ENCODE assay signal across 19 cellular contexts in genomic region chr12:117980621-117981020, GRCh38. TPM values are rescaled to one million over a fixed set of nuclear protein-coding genes. Genes with fewer than 3 reads are reported as not detected.
"Had no signal": no experiment of that assay in that cellular context is flagged by ENCODE, and none has a peak within 500 bp of the region (broad histone marks: within the 10 kb centered on the region; RNA-seq: fewer than 3 reads in every experiment).

No MANE protein-coding gene starts in this region.

- DNase-seq: activated CD4-positive, alpha-beta memory T cell treated with anti-CD3 and anti-CD28 coated beads, Interleukin-2, amount 10 ng/mL, durations not matched to agents 7 days and 5 days; activated CD4-positive, alpha-beta T cell treated with anti-CD3 and anti-CD28 coated beads for 4 hours; activated effector memory CD4-positive, alpha-beta T cell treated with anti-CD3 and anti-CD28 coated beads, Interleukin-2, amount 50 U/mL, for 16 hours; activated T-cell treated with anti-CD3 and anti-CD28 coated beads, Interleukin-2, amount 50 U/mL, for 4 hours; amniotic stem cell; head of caudate nucleus; kidney glomerular epithelial cell; left ventricle myocardium superior; mesenchymal stem cell; natural killer cell; stimulated activated CD4-positive, alpha-beta T cell treated with anti-CD3 and anti-CD28 coated beads, Interleukin-15, amount 100 ng/mL, for 24 hours; stimulated activated CD4-positive, alpha-beta T cell treated with anti-CD3 and anti-CD28 coated beads, Interleukin-4, amount 100 ng/mL, for 1 hour; stimulated activated naive CD4-positive, alpha-beta T cell treated with Interleukin-2 at 50 U/mL for 16 hours; transverse colon had no signal

- H3K4me1 ChIP-seq: transverse colon, vagina had no signal

- H3K4me3 ChIP-seq: skin epidermis, transverse colon, vagina had no signal

- H3K36me3 Mint-ChIP-seq: activated naive CD4-positive, alpha-beta T cell treated with anti-CD3 and anti-CD28 coated beads, Interleukin-2, amount 50 U/mL, for 72 hours; natural killer cell; WTC11 had no signal

- H3K27me3 ChIP-seq: vagina had no signal

- H3K36me3 ChIP-seq: transverse colon, vagina had no signal

- ATAC-seq: activated naive CD4-positive, alpha-beta T cell treated with anti-CD3 and anti-CD28 coated beads, Interleukin-2, amount 50 U/mL, for 72 hours; left ventricle myocardium superior; natural killer cell; WTC11 had no signal

- H3K27ac Mint-ChIP-seq: activated CD4-positive, alpha-beta memory T cell treated with anti-CD3 and anti-CD28 coated beads, Interleukin-2, amount 10 ng/mL, durations not matched to agents 7 days and 5 days; activated naive CD4-positive, alpha-beta T cell treated with anti-CD3 and anti-CD28 coated beads, Interleukin-2, amount 50 U/mL, for 72 hours; natural killer cell; WTC11 had no signal

- H3K4me1 Mint-ChIP-seq: activated CD4-positive, alpha-beta memory T cell treated with anti-CD3 and anti-CD28 coated beads, Interleukin-2, amount 10 ng/mL, durations not matched to agents 7 days and 5 days; natural killer cell; WTC11 had no signal

- H3K9me3 Mint-ChIP-seq: activated CD4-positive, alpha-beta memory T cell treated with anti-CD3 and anti-CD28 coated beads, Interleukin-2, amount 10 ng/mL, durations not matched to agents 7 days and 5 days; activated naive CD4-positive, alpha-beta T cell treated with anti-CD3 and anti-CD28 coated beads, Interleukin-2, amount 50 U/mL, for 72 hours; activated T-cell treated with anti-CD3 and anti-CD28 coated beads, Interleukin-2, amount 50 U/mL, for 4 hours; natural killer cell had no signal

- H3K9me3 ChIP-seq: transverse colon, vagina had no signal

- H3K4me3 Mint-ChIP-seq: activated CD4-positive, alpha-beta memory T cell treated with anti-CD3 and anti-CD28 coated beads, Interleukin-2, amount 10 ng/mL, durations not matched to agents 7 days and 5 days; activated T-cell treated with anti-CD3 and anti-CD28 coated beads, Interleukin-2, amount 50 U/mL, for 4 hours; natural killer cell; WTC11 had no signal

- H3K27ac ChIP-seq: skin epidermis, transverse colon, vagina had no signal

- H3K27me3 Mint-ChIP-seq: activated CD4-positive, alpha-beta memory T cell treated with anti-CD3 and anti-CD28 coated beads, Interleukin-2, amount 10 ng/mL, durations not matched to agents 7 days and 5 days had no signal

RNA-seq across cellular contexts. Expression of gene KSR2, which starts 11.8 kb away (rescaled TPM):
- total RNA-seq: activated CD4-positive, alpha-beta memory T cell treated with anti-CD3 and anti-CD28 coated beads, Interleukin-2, amount 10 ng/mL, durations not matched to agents 7 days and 5 days; cardiac septum; left ventricle myocardium superior; natural killer cell had no signal
